In genomic region chr1:25829046-25829445, GRCh38 we compare ENCODE assay signal across 15 cellular contexts. TPM values are rescaled to one million over a fixed set of nuclear protein-coding genes. Genes with fewer than 3 reads are reported as not detected.
A peak's percentile ranks its signal among the peaks of the same experiment; 100 is the strongest.
DNase-seq lines count a peak whose midpoint lies in the region; ATAC-seq, FAIRE-seq and TF ChIP-seq lines count a peak whose summit lies in the region.
"Had no signal": no experiment of that assay in that cellular context is flagged by ENCODE, and none has a peak within 500 bp of the region (broad histone marks: within the 10 kb centered on the region; RNA-seq: fewer than 3 reads in every experiment).

No MANE protein-coding gene starts in this region.

- H3K27ac ChIP-seq in liver (ENCODE audit: low read depth in 1 of 2, low read length in 2 of 2) (no peak overlapping the region), HepG2 (ENCODE audit: extremely low read length, insufficient read depth, low read length) (no peak overlapping the region), body of pancreas (peak overlapping the region in 1 of 4 donors; percentile 3), pancreas (peak overlapping the region in 2 of 4 donors; percentile 22 to 34), esophagus squamous epithelium (no peak overlapping the region)
- H3K27ac ChIP-seq: A549, C4-2B had no signal

- H3K9me3 ChIP-seq in liver (ENCODE audit: control insufficient read depth in 4 of 4, low read length in 3 of 4) (no peaks in the 10 kb centered on the region), HepG2 (ENCODE audit: low read length) (no peaks in the 10 kb centered on the region), body of pancreas (no peaks in the 10 kb centered on the region), pancreas (no peaks in the 10 kb centered on the region), esophagus squamous epithelium (no peaks in the 10 kb centered on the region)
- H3K9me3 ChIP-seq: A549, BE2C had no signal

- no TSS peak for BruUV-seq in HepG2 (replicated peaks; lab: Mats Ljungman, UMichigan)

- peaks cover 18 to 73% (median 69%) of the 10 kb centered on the region in 4 donors for H3K36me3 ChIP-seq in liver (ENCODE audit: control insufficient read depth in 4 of 4, insufficient read depth in 3 of 4, low read depth in 1 of 4, low read length in 3 of 4)
- H3K36me3 ChIP-seq in HepG2 (replicated peaks in 1 of 2; ENCODE audit: control insufficient read depth in 1 of 2, insufficient read depth in 2 of 2, low read length in 2 of 2) = peaks cover 32 to 78% of the 10 kb centered on the region in 2 experiments
- peaks cover 0 to 2% of the 10 kb centered on the region in 2 donors for H3K36me3 ChIP-seq in body of pancreas (replicated peaks in 1 of 2; ENCODE audit: insufficient read depth in 1 of 2, low read depth in 2 of 2)
- H3K36me3 ChIP-seq in pancreas = peaks cover 7 to 40% (median 29%) of the 10 kb centered on the region in 3 donors
- H3K36me3 ChIP-seq in esophagus squamous epithelium = peaks cover 24 to 91% (median 53%) of the 10 kb centered on the region in 3 donors

- H3K4me2 ChIP-seq in HepG2 (ENCODE audit: low read depth, low read length) = no peak overlapping the region
- H3K4me2 ChIP-seq: A549 had no signal

- in situ Hi-C loops in HepG2 (cut with HindIII; ENCODE audit: extremely low pct_ligation_motif_present, low pct_unique_long_range_greater_than_20kb) = loop anchor here (10.0 kb wide), 1 partner anchor 166 kb away; the partner anchor contains the start of gene PAFAH2

- TF ChIP-seq POLR2A in HepG2 (IDR thresholded peaks at IDR 0.05; ENCODE audit: insufficient read depth in 1 of 2, low read depth in 2 of 2, low read length in 2 of 2) (no peak), body of pancreas (IDR thresholded peaks at IDR 0.05) (no peak), esophagus squamous epithelium (IDR thresholded peaks at IDR 0.05) (no peak)

- H3K9ac ChIP-seq in liver (ENCODE audit: low read depth in 1 of 2, low read length in 2 of 2) (no peak overlapping the region), HepG2 (ENCODE audit: insufficient read depth, low read depth, low read length) (no peak overlapping the region)

- TF ChIP-seq RAD21 in liver (IDR thresholded peaks at IDR 0.05) (no peak), HepG2 (CRISPR knock-in tag; IDR thresholded peaks at IDR 0.05) (no peak)

- DNase-seq in HepG2 (ENCODE audit: low spot score) (no peak), body of pancreas (no peak), pancreas (no peak), esophagus squamous epithelium (lab: John Stamatoyannopoulos, UW) (no peak), NCI-H1436 (lab: John Stamatoyannopoulos, UW) (no peak)
- DNase-seq: BE2C; CD4-positive, alpha-beta memory T cell; DMS79 had no signal

- CTCF ChIA-PET in HepG2 (lab: Yijun Ruan, JAX; ENCODE audit: low intra/inter-chr PET ratio, low total read pairs) = no interaction called here

- H3K27me3 ChIP-seq in liver (ENCODE audit: control insufficient read depth in 4 of 4, insufficient read depth in 4 of 4, low read length in 3 of 4) (no peaks in the 10 kb centered on the region), HepG2 (ENCODE audit: control insufficient read depth in 1 of 2, insufficient read depth in 2 of 2, low read length in 2 of 2) (no peaks in the 10 kb centered on the region), body of pancreas (no peaks in the 10 kb centered on the region), pancreas (no peaks in the 10 kb centered on the region), esophagus squamous epithelium (no peaks in the 10 kb centered on the region)
- H3K27me3 ChIP-seq: BE2C had no signal

- no peak for FAIRE-seq in HepG2 (lab: Jason Lieb, UNC)
- FAIRE-seq in pancreas (lab: Jason Lieb, UNC) = no peak
- FAIRE-seq: A549, GM18507, H54 had no signal

- H3K79me2 ChIP-seq in HepG2 (ENCODE audit: insufficient read depth, low read length) = no peaks in the 10 kb centered on the region

- intact Hi-C loops in HepG2 (cut with micrococcal nuclease; ENCODE audit: unreplicated experiment) (no loop called here), body of pancreas (cut with DNase I) (no loop called here), pancreas (cut with DNase I) (no loop called here), esophagus squamous epithelium (cut with DNase I) (loop anchor here (10.0 kb wide), 1 partner anchor 166 kb away; the partner anchor contains the start of gene PAFAH2)

- H2AFZ ChIP-seq in HepG2 (ENCODE audit: low read length) = no peak overlapping the region

- TF ChIP-seq CTCF in liver (IDR thresholded peaks at IDR 0.05; ENCODE audit: low read depth, low read length, missing input control) (no peak), HepG2 (CRISPR knock-in tag; IDR thresholded peaks at IDR 0.05) (no peak), body of pancreas (IDR thresholded peaks at IDR 0.05) (no peak), pancreas (IDR thresholded peaks at IDR 0.05) (no peak), esophagus squamous epithelium (IDR thresholded peaks at IDR 0.05) (no peak)

- ATAC-seq in HepG2 = no peak
- ATAC-seq in body of pancreas = peak; percentile 30
- ATAC-seq in pancreas = peak in 3 of 4 donors; percentile 55 to 82 (median 74)
- ATAC-seq: A549, GM12878, HCT116 had no signal

- H3K4me3 ChIP-seq in liver (ENCODE audit: low read depth in 1 of 3, low read length in 3 of 3) (no peak overlapping the region), HepG2 (replicated peaks in 1 of 3; ENCODE audit: insufficient read depth in 1 of 3, low read depth in 2 of 3, low read length in 3 of 3) (no peak overlapping the region), body of pancreas (no peak overlapping the region), pancreas (no peak overlapping the region), esophagus squamous epithelium (no peak overlapping the region)
- H3K4me3 ChIP-seq: A549, GM12878 had no signal

- POLR2A ChIA-PET in HepG2 (lab: Yijun Ruan, JAX) = interaction anchor here (1.2 kb wide), 1 partner anchor 9 kb away, joined by 3 read pairs; the partner anchor contains the start of gene MTFR1L

- peaks cover 3% of the 10 kb centered on the region; the same call in 1 of the 2 replicates for H4K20me1 ChIP-seq in HepG2 (ENCODE audit: insufficient read depth, low read length)

- WGBS in liver = 86% methylated on average over 1 of the region's 1 CpG
- 80% methylated on average over 1 of the region's 1 CpG for WGBS in HepG2 (ENCODE audit: low lambda C conversion rate)
- 18 to 40% methylated on average over 1 of the region's 1 CpG for WGBS in body of pancreas, 2 donors
- 31 to 42% methylated on average over 1 of the region's 1 CpG for WGBS in pancreas, 2 donors
- 57 to 80% methylated on average over 1 of the region's 1 CpG for WGBS in esophagus squamous epithelium, 2 donors

- TF ChIP-seq EP300 in HepG2 (IDR thresholded peaks at IDR 0.05; ENCODE audit: low read depth in 2 of 2, low read length in 2 of 2) = no peak
- no peak for TF ChIP-seq EP300 in HepG2 (CRISPR knock-in tag; IDR thresholded peaks at IDR 0.05; ENCODE audit: borderline replicate concordance)

- H3K4me1 ChIP-seq in liver (ENCODE audit: control insufficient read depth in 4 of 4, insufficient read depth in 4 of 4, low read length in 3 of 4) (peaks cover 0 to 4% (median 0%) of the 10 kb centered on the region in 4 donors), HepG2 (ENCODE audit: insufficient read depth, low read length) (peaks cover 16% of the 10 kb centered on the region), body of pancreas (peaks cover 28% of the 10 kb centered on the region), pancreas (peaks cover 0 to 17% (median 6%) of the 10 kb centered on the region in 3 donors), esophagus squamous epithelium (peaks cover 0 to 15% (median 0%) of the 10 kb centered on the region in 3 donors)
- H3K4me1 ChIP-seq: BE2C had no signal

RNA-seq across cellular contexts. Expression of gene MTFR1L, which starts 9.3 kb away (rescaled TPM):
- total RNA-seq in liver (10 to 100 TPM; 22.5 to 48.4 TPM), HepG2 (2016; rRNA removed; fragmentation: Illumina TruSeq; extraction: Trizol) (38.0 and 47.5 TPM in 2 replicates), body of pancreas (10 to 100 TPM; 39.7 to 56.4 TPM), pancreas (10 to 100 TPM; 24.0 to 36.0 (median 26.3) TPM), esophagus squamous epithelium (10 to 100 TPM; 24.4 to 53.8 (median 28.3) TPM)
- polyA plus RNA-seq in liver (10 to 100 TPM; 33.4 to 47.1 TPM), HepG2 (2011; rRNA removed) (55.7 and 68.1 TPM in 2 replicates), pancreas (10 to 100 TPM; 38.9 to 59.6 TPM)
- 28.2 and 30.9 TPM in 2 replicates for total RNA-seq in HepG2 (2016; cell fraction: cytosol; rRNA removed; fragmentation: Illumina TruSeq; extraction: Trizol; ENCODE audit: low read depth)
- 40.1 and 47.2 TPM in 2 replicates for total RNA-seq in HepG2 (2016; cell fraction: insoluble cytoplasmic fraction; rRNA removed; fragmentation: Illumina TruSeq; extraction: Trizol)
- total RNA-seq in HepG2 (2016; cell fraction: membrane; rRNA removed; fragmentation: Illumina TruSeq; extraction: Trizol) = 56.8 and 65.1 TPM in 2 replicates
- total RNA-seq in HepG2 (2016; cell fraction: nucleus; rRNA removed; fragmentation: Illumina TruSeq; extraction: Trizol) = 25.8 and 26.4 TPM in 2 replicates
- 36.1 and 44.8 TPM in 2 replicates for polyA plus RNA-seq in HepG2 (2011; cell fraction: cytosol; rRNA removed)
- polyA plus RNA-seq in HepG2 (2011; cell fraction: nucleus; rRNA removed) = 196 and 210 TPM in 2 replicates
- polyA plus RNA-seq in HepG2 (2012) = 39.2 and 42.0 TPM in 2 replicates
- 28.1 and 35.4 TPM in 2 replicates for polyA plus RNA-seq in HepG2 (2016; cell fraction: cytosol; fragmentation: Illumina TruSeq; extraction: Trizol; ENCODE audit: low read depth)
- 45.3 and 52.8 TPM in 2 replicates for polyA plus RNA-seq in HepG2 (2016; cell fraction: insoluble cytoplasmic fraction; fragmentation: Illumina TruSeq; extraction: Trizol; ENCODE audit: low read depth)
- polyA plus RNA-seq in HepG2 (2016; cell fraction: membrane; fragmentation: Illumina TruSeq; extraction: Trizol; ENCODE audit: low read depth) = 52.1 and 54.5 TPM in 2 replicates
- 60.6 and 65.4 TPM in 2 replicates for polyA plus RNA-seq in HepG2 (2016; cell fraction: nucleus; fragmentation: Illumina TruSeq; extraction: Trizol; ENCODE audit: insufficient read depth, low read depth)
- polyA minus RNA-seq in HepG2 (2011; rRNA and poly(A)+ RNA removed; ENCODE audit: low replicate concordance) = 29.8 and 53.8 TPM in 2 replicates
- 18.0 and 18.1 TPM in 2 replicates for polyA minus RNA-seq in HepG2 (2011; cell fraction: cytosol; rRNA and poly(A)+ RNA removed)
- 23.8 and 32.3 TPM in 2 replicates for polyA minus RNA-seq in HepG2 (2011; cell fraction: nucleus; rRNA and poly(A)+ RNA removed)

RNA-seq across cellular contexts. Expression of gene SELENON, which starts 29.1 kb away (rescaled TPM):
- total RNA-seq in liver = 10 to 100 TPM in 1 of 2 donors, 1 to 10 TPM in 1; 7.8 to 10.1 TPM
- 10 to 100 TPM in 1 of 2 donors, 1 to 10 TPM in 1; 4.3 to 16.1 TPM for polyA plus RNA-seq in liver
- total RNA-seq in HepG2 (2016; rRNA removed; fragmentation: Illumina TruSeq; extraction: Trizol) = 3.4 and 3.8 TPM in 2 replicates
- 1.4 and 1.6 TPM in 2 replicates for total RNA-seq in HepG2 (2016; cell fraction: cytosol; rRNA removed; fragmentation: Illumina TruSeq; extraction: Trizol; ENCODE audit: low read depth)
- 2.6 and 3.9 TPM in 2 replicates for total RNA-seq in HepG2 (2016; cell fraction: insoluble cytoplasmic fraction; rRNA removed; fragmentation: Illumina TruSeq; extraction: Trizol)
- 5.9 and 6.0 TPM in 2 replicates for total RNA-seq in HepG2 (2016; cell fraction: membrane; rRNA removed; fragmentation: Illumina TruSeq; extraction: Trizol)
- total RNA-seq in HepG2 (2016; cell fraction: nucleus; rRNA removed; fragmentation: Illumina TruSeq; extraction: Trizol) = 6.6 and 8.7 TPM in 2 replicates
- polyA plus RNA-seq in HepG2 (2011; rRNA removed) = 8.0 and 8.9 TPM in 2 replicates
- polyA plus RNA-seq in HepG2 (2011; cell fraction: cytosol; rRNA removed) = 9.0 and 9.2 TPM in 2 replicates
- polyA plus RNA-seq in HepG2 (2011; cell fraction: nucleus; rRNA removed) = 13.1 and 15.6 TPM in 2 replicates
- 10.5 and 11.5 TPM in 2 replicates for polyA plus RNA-seq in HepG2 (2012)
- polyA plus RNA-seq in HepG2 (2016; cell fraction: cytosol; fragmentation: Illumina TruSeq; extraction: Trizol; ENCODE audit: low read depth) = 3.5 and 4.0 TPM in 2 replicates
- 8.8 and 12.5 TPM in 2 replicates for polyA plus RNA-seq in HepG2 (2016; cell fraction: insoluble cytoplasmic fraction; fragmentation: Illumina TruSeq; extraction: Trizol; ENCODE audit: low read depth)
- polyA plus RNA-seq in HepG2 (2016; cell fraction: membrane; fragmentation: Illumina TruSeq; extraction: Trizol; ENCODE audit: low read depth) = 12.1 and 12.7 TPM in 2 replicates
- polyA plus RNA-seq in HepG2 (2016; cell fraction: nucleus; fragmentation: Illumina TruSeq; extraction: Trizol; ENCODE audit: insufficient read depth, low read depth) = 27.6 and 29.1 TPM in 2 replicates
- 10.4 TPM in 2 replicates for polyA minus RNA-seq in HepG2 (2011; rRNA and poly(A)+ RNA removed; ENCODE audit: low replicate concordance)
- polyA minus RNA-seq in HepG2 (2011; cell fraction: cytosol; rRNA and poly(A)+ RNA removed) = 8.1 and 8.3 TPM in 2 replicates
- 3.1 and 5.0 TPM in 2 replicates for polyA minus RNA-seq in HepG2 (2011; cell fraction: nucleus; rRNA and poly(A)+ RNA removed)
- total RNA-seq in body of pancreas = 10 to 100 TPM; 22.8 to 27.4 TPM
- 10 to 100 TPM; 27.8 to 48.3 (median 39.5) TPM for total RNA-seq in pancreas
- 10 to 100 TPM; 29.8 to 39.3 TPM for polyA plus RNA-seq in pancreas
- 10 to 100 TPM; 19.7 to 34.5 (median 24.5) TPM for total RNA-seq in esophagus squamous epithelium

RNA-seq across cellular contexts. Expression of gene AUNIP, which starts 30.2 kb away (rescaled TPM):
- 1 to 10 TPM in 1 of 2 donors, not detected in 1; 9.0 TPM for total RNA-seq in liver
- polyA plus RNA-seq in liver = under 1 TPM; 0.18 to 0.56 TPM
- total RNA-seq in HepG2 (2016; rRNA removed; fragmentation: Illumina TruSeq; extraction: Trizol) = 12.3 and 12.8 TPM in 2 replicates
- 5.7 TPM in 2 replicates for total RNA-seq in HepG2 (2016; cell fraction: cytosol; rRNA removed; fragmentation: Illumina TruSeq; extraction: Trizol; ENCODE audit: low read depth)
- total RNA-seq in HepG2 (2016; cell fraction: insoluble cytoplasmic fraction; rRNA removed; fragmentation: Illumina TruSeq; extraction: Trizol) = 12.6 and 14.1 TPM in 2 replicates
- 10.9 and 11.6 TPM in 2 replicates for total RNA-seq in HepG2 (2016; cell fraction: membrane; rRNA removed; fragmentation: Illumina TruSeq; extraction: Trizol)
- total RNA-seq in HepG2 (2016; cell fraction: nucleus; rRNA removed; fragmentation: Illumina TruSeq; extraction: Trizol) = 10.2 and 12.0 TPM in 2 replicates
- 2.4 and 3.8 TPM in 2 replicates for polyA plus RNA-seq in HepG2 (2011; rRNA removed)
- polyA plus RNA-seq in HepG2 (2011; cell fraction: cytosol; rRNA removed) = 2.0 and 2.5 TPM in 2 replicates
- 2.3 TPM in 2 replicates for polyA plus RNA-seq in HepG2 (2011; cell fraction: nucleus; rRNA removed)
- 1.4 and 2.3 TPM in 2 replicates for polyA plus RNA-seq in HepG2 (2012)
- polyA plus RNA-seq in HepG2 (2016; cell fraction: cytosol; fragmentation: Illumina TruSeq; extraction: Trizol; ENCODE audit: low read depth) = 2.5 and 3.0 TPM in 2 replicates
- polyA plus RNA-seq in HepG2 (2016; cell fraction: insoluble cytoplasmic fraction; fragmentation: Illumina TruSeq; extraction: Trizol; ENCODE audit: low read depth) = 12.7 and 13.5 TPM in 2 replicates
- 4.7 and 4.8 TPM in 2 replicates for polyA plus RNA-seq in HepG2 (2016; cell fraction: membrane; fragmentation: Illumina TruSeq; extraction: Trizol; ENCODE audit: low read depth)
- 7.1 and 8.3 TPM in 2 replicates for polyA plus RNA-seq in HepG2 (2016; cell fraction: nucleus; fragmentation: Illumina TruSeq; extraction: Trizol; ENCODE audit: insufficient read depth, low read depth)
- 4.6 and 20.8 TPM in 2 replicates for polyA minus RNA-seq in HepG2 (2011; rRNA and poly(A)+ RNA removed; ENCODE audit: low replicate concordance)
- polyA minus RNA-seq in HepG2 (2011; cell fraction: cytosol; rRNA and poly(A)+ RNA removed) = 2.7 and 3.9 TPM in 2 replicates
- polyA minus RNA-seq in HepG2 (2011; cell fraction: nucleus; rRNA and poly(A)+ RNA removed) = 5.7 and 7.3 TPM in 2 replicates
- not detected for total RNA-seq in body of pancreas
- under 1 TPM in 4 of 6 donors, not detected in 2; 0.19 to 0.37 (median 0.29) TPM for total RNA-seq in pancreas
- not detected for polyA plus RNA-seq in pancreas
- total RNA-seq in esophagus squamous epithelium = 1 to 10 TPM; 1.3 to 5.4 (median 2.5) TPM
- total RNA-seq: CD4-positive, alpha-beta memory T cell had no signal
- polyA plus RNA-seq: CD4-positive, alpha-beta memory T cell had no signal

RNA-seq across cellular contexts. Expression of gene PAQR7, which starts 46.5 kb away (rescaled TPM):
- total RNA-seq in liver = 1 to 10 TPM; 2.0 to 9.0 TPM
- polyA plus RNA-seq in liver = 1 to 10 TPM; 1.5 to 1.6 TPM
- total RNA-seq in HepG2 (2016; rRNA removed; fragmentation: Illumina TruSeq; extraction: Trizol) = 6.0 and 13.2 TPM in 2 replicates
- 4.1 and 4.7 TPM in 2 replicates for total RNA-seq in HepG2 (2016; cell fraction: cytosol; rRNA removed; fragmentation: Illumina TruSeq; extraction: Trizol; ENCODE audit: low read depth)
- total RNA-seq in HepG2 (2016; cell fraction: insoluble cytoplasmic fraction; rRNA removed; fragmentation: Illumina TruSeq; extraction: Trizol) = 6.2 and 13.0 TPM in 2 replicates
- 10.2 and 10.4 TPM in 2 replicates for total RNA-seq in HepG2 (2016; cell fraction: membrane; rRNA removed; fragmentation: Illumina TruSeq; extraction: Trizol)
- 8.2 and 9.4 TPM in 2 replicates for total RNA-seq in HepG2 (2016; cell fraction: nucleus; rRNA removed; fragmentation: Illumina TruSeq; extraction: Trizol)
- 16.6 and 20.2 TPM in 2 replicates for polyA plus RNA-seq in HepG2 (2011; rRNA removed)
- polyA plus RNA-seq in HepG2 (2011; cell fraction: cytosol; rRNA removed) = 19.1 and 22.5 TPM in 2 replicates
- 17.0 and 18.5 TPM in 2 replicates for polyA plus RNA-seq in HepG2 (2011; cell fraction: nucleus; rRNA removed)
- polyA plus RNA-seq in HepG2 (2012) = 13.9 and 14.2 TPM in 2 replicates
- 2.4 TPM in 2 replicates for polyA plus RNA-seq in HepG2 (2016; cell fraction: cytosol; fragmentation: Illumina TruSeq; extraction: Trizol; ENCODE audit: low read depth)
- polyA plus RNA-seq in HepG2 (2016; cell fraction: insoluble cytoplasmic fraction; fragmentation: Illumina TruSeq; extraction: Trizol; ENCODE audit: low read depth) = 4.5 and 5.3 TPM in 2 replicates
- 5.2 and 5.6 TPM in 2 replicates for polyA plus RNA-seq in HepG2 (2016; cell fraction: membrane; fragmentation: Illumina TruSeq; extraction: Trizol; ENCODE audit: low read depth)
- 19.6 and 20.2 TPM in 2 replicates for polyA plus RNA-seq in HepG2 (2016; cell fraction: nucleus; fragmentation: Illumina TruSeq; extraction: Trizol; ENCODE audit: insufficient read depth, low read depth)
- polyA minus RNA-seq in HepG2 (2011; rRNA and poly(A)+ RNA removed; ENCODE audit: low replicate concordance) = 21.8 and 127 TPM in 2 replicates
- polyA minus RNA-seq in HepG2 (2011; cell fraction: cytosol; rRNA and poly(A)+ RNA removed) = 28.0 and 29.7 TPM in 2 replicates
- 6.8 and 10.7 TPM in 2 replicates for polyA minus RNA-seq in HepG2 (2011; cell fraction: nucleus; rRNA and poly(A)+ RNA removed)
- total RNA-seq in body of pancreas = 1 to 10 TPM; 3.0 to 4.4 TPM
- total RNA-seq in pancreas = 10 to 100 TPM in 1 of 6 donors, 1 to 10 TPM in 5; 3.2 to 13.0 (median 4.4) TPM
- 1 to 10 TPM; 4.4 to 5.7 TPM for polyA plus RNA-seq in pancreas
- 10 to 100 TPM in 3 of 4 donors, 1 to 10 TPM in 1; 6.6 to 18.3 (median 12.1) TPM for total RNA-seq in esophagus squamous epithelium
